22 cellular contexts compared by ENCODE assay signal in the genomic region with DNA sequence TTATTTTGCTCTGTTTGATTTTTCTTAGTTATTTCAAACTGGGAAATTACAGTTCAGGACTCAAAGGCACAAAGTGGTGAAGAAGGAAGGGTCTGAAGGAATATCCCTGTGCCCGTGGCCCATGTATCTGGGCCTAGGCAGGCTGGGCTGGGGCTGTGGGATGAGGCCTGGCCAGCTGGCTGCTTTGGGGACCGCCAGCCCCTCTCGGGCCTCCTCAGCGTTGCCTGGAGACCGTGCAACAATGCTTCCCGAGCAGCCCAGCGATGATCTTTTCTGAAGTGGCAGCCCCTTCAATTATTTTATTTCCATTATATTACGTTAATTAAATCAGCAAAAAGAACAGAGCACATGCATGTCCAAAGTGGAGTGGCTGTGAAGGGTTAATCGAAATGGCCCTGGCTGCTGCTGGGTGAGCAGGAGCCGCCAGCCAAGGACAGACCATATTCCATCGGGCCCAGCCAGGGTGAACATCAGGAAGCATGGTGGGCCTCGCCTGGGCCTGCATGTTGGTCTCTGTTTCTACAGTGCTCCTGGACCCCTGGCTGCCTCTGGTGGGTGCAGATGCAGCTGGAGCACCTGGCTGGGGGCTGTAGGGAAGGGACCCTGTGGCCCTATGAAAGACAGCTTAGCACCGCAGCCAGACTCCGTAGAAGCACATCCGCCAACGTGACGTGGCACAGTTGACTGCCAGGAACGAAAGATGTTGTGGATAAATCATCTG.
"Had no signal": no experiment of that assay in that cellular context is flagged by ENCODE, and none has a peak within 500 bp of the region (broad histone marks: within the 10 kb centered on the region; RNA-seq: fewer than 3 reads in every experiment).

No MANE protein-coding gene starts in this region.

- H3K9me3 ChIP-seq: esophagus muscularis mucosa, gastrocnemius medialis, heart right ventricle, prostate gland, spleen, thoracic aorta had no signal

- H3K4me1 ChIP-seq: esophagus muscularis mucosa, gastrocnemius medialis, parathyroid adenoma, prostate gland had no signal

- DNase-seq: effector memory CD4-positive, alpha-beta T cell; gastrocnemius medialis; heart right ventricle; hypothalamus; kidney glomerular epithelial cell; mammary epithelial cell; natural killer cell; spleen; stimulated activated CD4-positive, alpha-beta T cell treated with anti-CD3 and anti-CD28 coated beads, Interleukin-15, amount 100 ng/mL, for 24 hours; stimulated activated CD4-positive, alpha-beta T cell treated with anti-CD3 and anti-CD28 coated beads, Interleukin-1b, Interleukin-23, amount 100 ng/mL, for 48 hours; stimulated activated CD4-positive, alpha-beta T cell treated with anti-CD3 and anti-CD28 coated beads, Interleukin-4, amount 100 ng/mL, for 24 hours; stimulated activated naive CD8-positive, alpha-beta T cell treated with anti-CD3 and anti-CD28 coated beads, Interleukin-15, amount 100 ng/mL, for 72 hours; trophoblast cell had no signal

- H3K36me3 Mint-ChIP-seq: natural killer cell; stimulated activated memory B cell treated with anti-CD40 and anti-IgM and Interleukin-4, amounts not matched to agents 10 μg/mL and 1 μg/mL and 100 μg/mL, for 72 hours had no signal

- H3K9me3 Mint-ChIP-seq: natural killer cell; stimulated activated memory B cell treated with anti-CD40 and anti-IgM and Interleukin-4, amounts not matched to agents 10 μg/mL and 1 μg/mL and 100 μg/mL, for 72 hours; stimulated activated naive CD8-positive, alpha-beta T cell treated with anti-CD3 and anti-CD28 coated beads, Interleukin-15, amount 100 ng/mL, for 72 hours had no signal

- H2AFZ ChIP-seq: parathyroid adenoma had no signal

- H3K4me3 ChIP-seq: esophagus muscularis mucosa, gastrocnemius medialis, heart right ventricle, prostate gland, spleen, thoracic aorta had no signal

- H3K9ac ChIP-seq: parathyroid adenoma had no signal

- ATAC-seq: gastrocnemius medialis; heart right ventricle; left lobe of liver; natural killer cell; sciatic nerve; stimulated activated memory B cell treated with anti-CD40 and anti-IgM and Interleukin-4, amounts not matched to agents 10 μg/mL and 1 μg/mL and 100 μg/mL, for 72 hours; stimulated activated naive CD8-positive, alpha-beta T cell treated with anti-CD3 and anti-CD28 coated beads, Interleukin-15, amount 100 ng/mL, for 72 hours had no signal

- H3K79me2 ChIP-seq: parathyroid adenoma had no signal

- H3K27me3 ChIP-seq: gastrocnemius medialis, spleen had no signal

- H3K36me3 ChIP-seq: esophagus muscularis mucosa, gastrocnemius medialis, heart right ventricle, prostate gland, spleen, thoracic aorta had no signal

- H3K27ac Mint-ChIP-seq: natural killer cell; stimulated activated memory B cell treated with anti-CD40 and anti-IgM and Interleukin-4, amounts not matched to agents 10 μg/mL and 1 μg/mL and 100 μg/mL, for 72 hours had no signal

- H3K27ac ChIP-seq: epithelial cell of prostate, esophagus muscularis mucosa, gastrocnemius medialis, heart right ventricle, parathyroid adenoma, prostate gland, spleen, thoracic aorta had no signal

- FAIRE-seq: islet of Langerhans had no signal

- H3K4me1 Mint-ChIP-seq: natural killer cell; stimulated activated memory B cell treated with anti-CD40 and anti-IgM and Interleukin-4, amounts not matched to agents 10 μg/mL and 1 μg/mL and 100 μg/mL, for 72 hours; stimulated activated naive CD8-positive, alpha-beta T cell treated with anti-CD3 and anti-CD28 coated beads, Interleukin-15, amount 100 ng/mL, for 72 hours had no signal

- H3K4me3 Mint-ChIP-seq: natural killer cell; stimulated activated memory B cell treated with anti-CD40 and anti-IgM and Interleukin-4, amounts not matched to agents 10 μg/mL and 1 μg/mL and 100 μg/mL, for 72 hours; stimulated activated naive CD8-positive, alpha-beta T cell treated with anti-CD3 and anti-CD28 coated beads, Interleukin-15, amount 100 ng/mL, for 72 hours had no signal
